ENCODE assay signal across 18 cellular contexts in genomic region chr3:242986-243706, GRCh38. TPM values are rescaled to one million over a fixed set of nuclear protein-coding genes. Genes with fewer than 3 reads are reported as not detected.
DNase-seq lines count a peak whose midpoint lies in the region; ATAC-seq and TF ChIP-seq lines count a peak whose summit lies in the region.
"Had no signal": no experiment of that assay in that cellular context is flagged by ENCODE, and none has a peak within 500 bp of the region (broad histone marks: within the 10 kb centered on the region; RNA-seq: fewer than 3 reads in every experiment).

No MANE protein-coding gene starts in this region.

- no peak overlapping the region for H3K4me3 ChIP-seq in AG10803 (ENCODE audit: low read length)
- no peak overlapping the region for H3K4me3 ChIP-seq in mesenchymal stem cell (ENCODE audit: insufficient read depth in 1 of 2, low read depth in 1 of 2, low read length in 2 of 2)

- no peak overlapping the region for H3K14ac ChIP-seq in mesenchymal stem cell (ENCODE audit: low read length in 2 of 2)

- no peaks in the 10 kb centered on the region for H3K79me1 ChIP-seq in mesenchymal stem cell (replicated peaks; ENCODE audit: low read length, poor library complexity, severe bottlenecking)

- no peak overlapping the region for H3K18ac ChIP-seq in mesenchymal stem cell (ENCODE audit: low read depth in 1 of 2, low read length in 2 of 2)

- H3K36me3 ChIP-seq in mesenchymal stem cell (ENCODE audit: control insufficient read depth in 1 of 2, insufficient read depth in 2 of 2, low read depth in 1 of 2, low read length in 2 of 2) = no peaks in the 10 kb centered on the region
- H3K36me3 ChIP-seq: neutrophil had no signal

- H3K23ac ChIP-seq in mesenchymal stem cell (ENCODE audit: low read length in 2 of 2) = no peak overlapping the region

- ATAC-seq in HG03159 (IDR thresholded peaks at IDR 0.05; ENCODE audit: unreplicated experiment) = no peak
- ATAC-seq: activated T-helper 17 cell treated with anti-CD3 and anti-CD28 coated beads, Interleukin-2, amount 50 U/mL, for 72 hours; left lobe of liver had no signal

- no peak for TF ChIP-seq CTCF in AG10803 (conservative IDR thresholded peaks at IDR 0.05; ENCODE audit: low read length)
- TF ChIP-seq CTCF in brain (conservative IDR thresholded peaks at IDR 0.05) = no peak
- TF ChIP-seq CTCF in GM10266 (IDR thresholded peaks at IDR 0.05; ENCODE audit: control insufficient read depth, insufficient read depth, low read depth, missing control alignments) = no peak

- 89% methylated on average over 5 of the region's 5 CpGs for WGBS in mesenchymal stem cell

- peaks cover 22% of the 10 kb centered on the region for H3K36me3 Mint-ChIP-seq in brain

- no peak overlapping the region for H3K4me2 ChIP-seq in mesenchymal stem cell (ENCODE audit: low read length, poor library complexity, severe bottlenecking)
- H3K4me2 ChIP-seq: KMS-11 had no signal

- no peak overlapping the region for H4K91ac ChIP-seq in mesenchymal stem cell (ENCODE audit: low read length)

- no peak overlapping the region for H2BK120ac ChIP-seq in mesenchymal stem cell (ENCODE audit: low read depth, low read length)

- H3K4me3 Mint-ChIP-seq in brain = peak overlapping the region in 2 of 5 experiments; percentile 25 to 36
- H3K4me3 Mint-ChIP-seq: activated T-helper 17 cell treated with anti-CD3 and anti-CD28 coated beads, Interleukin-2, amount 50 U/mL, for 72 hours; central memory CD8-positive, alpha-beta T cell had no signal

- peaks cover 55% of the 10 kb centered on the region for H3K4me1 Mint-ChIP-seq in brain
- H3K4me1 Mint-ChIP-seq: activated T-helper 17 cell treated with anti-CD3 and anti-CD28 coated beads, Interleukin-2, amount 50 U/mL, for 72 hours; central memory CD8-positive, alpha-beta T cell had no signal

- no peaks in the 10 kb centered on the region for H3K4me1 ChIP-seq in mesenchymal stem cell (ENCODE audit: control insufficient read depth, insufficient read depth, low read depth, low read length)

- no peak overlapping the region for H2BK12ac ChIP-seq in mesenchymal stem cell (ENCODE audit: low read length in 2 of 2)

- peak; percentile 2 for DNase-seq in AG10803 (ENCODE audit: low read depth)
- peak; percentile 39 for DNase-seq in HT1080 (ENCODE audit: low read depth)
- DNase-seq in mesenchymal stem cell = no peak
- DNase-seq in GM10266 (ENCODE audit: extremely low spot score) = no peak
- no peak for DNase-seq in SHP77 (lab: John Stamatoyannopoulos, UW)
- DNase-seq in AG08395 (ENCODE audit: low spot score) = no peak
- DNase-seq: activated CD4-positive, alpha-beta T cell treated with anti-CD3 and anti-CD28 coated beads for 4 hours; DMS153; foreskin melanocyte; NCI-H524 treated with DMSO at 0.1 percent for 48 hours; stimulated activated naive CD4-positive, alpha-beta T cell treated with Interleukin-2 at 50 U/mL for 16 hours had no signal

- H3K27ac ChIP-seq in mesenchymal stem cell (ENCODE audit: low read length, poor library complexity, severe bottlenecking) = no peak overlapping the region
- H3K27ac ChIP-seq: KMS-11, neutrophil had no signal

- H3K9me3 Mint-ChIP-seq in brain = peaks cover 0 to 48% (median 0%) of the 10 kb centered on the region in 5 experiments

- no peak overlapping the region for H4K8ac ChIP-seq in mesenchymal stem cell (ENCODE audit: low read length)

- no peaks in the 10 kb centered on the region for H3K27me3 Mint-ChIP-seq in brain
- H3K27me3 Mint-ChIP-seq: activated T-helper 17 cell treated with anti-CD3 and anti-CD28 coated beads, Interleukin-2, amount 50 U/mL, for 72 hours; central memory CD8-positive, alpha-beta T cell had no signal

- no peak overlapping the region for H3K4ac ChIP-seq in mesenchymal stem cell (ENCODE audit: low read depth in 1 of 2, low read length in 2 of 2)

- no peak overlapping the region for H2BK5ac ChIP-seq in mesenchymal stem cell (ENCODE audit: low read depth, low read length, poor library complexity, severe bottlenecking)

- peak overlapping the region; percentile 21 for H3K9ac ChIP-seq in mesenchymal stem cell (ENCODE audit: low read length)
- H3K9ac ChIP-seq: KMS-11 had no signal

- H3K9me3 ChIP-seq in mesenchymal stem cell (ENCODE audit: control insufficient read depth, low read length) = no peaks in the 10 kb centered on the region
- H3K9me3 ChIP-seq: neutrophil had no signal

- H3K27me3 ChIP-seq in mesenchymal stem cell (ENCODE audit: control insufficient read depth in 1 of 2, insufficient read depth in 1 of 2, low read length in 2 of 2) = no peaks in the 10 kb centered on the region
- H3K27me3 ChIP-seq: neutrophil had no signal

- H2BK15ac ChIP-seq in mesenchymal stem cell (ENCODE audit: low read depth, poor library complexity, severe bottlenecking) = no peak overlapping the region

- no peak overlapping the region for H2AK5ac ChIP-seq in mesenchymal stem cell (ENCODE audit: low read length, severe bottlenecking)

- no peak overlapping the region for H2AFZ ChIP-seq in mesenchymal stem cell (ENCODE audit: low read depth, low read length)

- peak overlapping the region in 3 of 5 experiments; percentile 21 to 94 (median 88) for H3K27ac Mint-ChIP-seq in brain
- H3K27ac Mint-ChIP-seq: activated T-helper 17 cell treated with anti-CD3 and anti-CD28 coated beads, Interleukin-2, amount 50 U/mL, for 72 hours had no signal

RNA-seq across cellular contexts. Expression of gene CHL1, which starts 46.6 kb away (rescaled TPM):
- not detected in 2 replicates for total RNA-seq in HT1080 (2014; rRNA removed; shearing (Covaris generic))
- not detected in 2 replicates for polyA plus RNA-seq in HT1080 (2015; cell fraction: cytosol; rRNA removed)
- polyA plus RNA-seq in HT1080 (2015; cell fraction: nucleus; rRNA removed) = not detected in 2 replicates
- polyA plus RNA-seq in brain (ENCODE audit: insufficient read depth, low read depth, low replicate concordance) = 5.4 TPM
- polyA plus RNA-seq in mesenchymal stem cell (2013, experiment 1 of 2) = 0.08 TPM
- polyA plus RNA-seq in mesenchymal stem cell (2013, experiment 2 of 2) = 0.03 TPM
- total RNA-seq: activated T-helper 17 cell treated with anti-CD3 and anti-CD28 coated beads, Interleukin-2, amount 50 U/mL, for 72 hours had no signal

Comparison
In these comparisons a context has a peak if more than half of its experiments do, and no peak if none do; other contexts are left out.
1. DNase-seq: peak in AG10803 (single experiment) and HT1080 (single experiment); none in mesenchymal stem cell (single experiment), GM10266 (single experiment), SHP77 (0 of 2) and AG08395 (single experiment).